Comparison of ENCODE assay signal across 19 cellular contexts in genomic region chr7:117672433-117672832, GRCh38.
DNase-seq lines count a peak whose midpoint lies in the region; ATAC-seq and TF ChIP-seq lines count a peak whose summit lies in the region.
"Had no signal": no experiment of that assay in that cellular context is flagged by ENCODE, and none has a peak within 500 bp of the region (broad histone marks: within the 10 kb centered on the region; RNA-seq: fewer than 3 reads in every experiment).

No MANE protein-coding gene starts in this region.

- H3K9me3 ChIP-seq in osteoblast (ENCODE audit: low read depth, low read length) (no peaks in the 10 kb centered on the region), ovary (no peaks in the 10 kb centered on the region)
- H3K9me3 ChIP-seq in CD8-positive, alpha-beta memory T cell (ENCODE audit: low read length), result no peaks in the 10 kb centered on the region
- H3K9me3 ChIP-seq: HAP-1 had no signal

- H4K20me1 ChIP-seq in osteoblast (ENCODE audit: insufficient read depth, low read length), result no peaks in the 10 kb centered on the region

- no peak for TF ChIP-seq POLR2A in ovary (IDR thresholded peaks at IDR 0.05)

- H3K4me2 ChIP-seq in osteoblast (ENCODE audit: insufficient read depth, low read length), result no peak overlapping the region
- H3K4me2 ChIP-seq: KMS-11 had no signal

- H3K27ac ChIP-seq in VCaP (peak overlapping the region; percentile 96), osteoblast (ENCODE audit: low read depth, low read length) (no peak overlapping the region), ovary (no peak overlapping the region)
- H3K27ac ChIP-seq in CD8-positive, alpha-beta memory T cell (ENCODE audit: low read depth, low read length), result no peak overlapping the region
- H3K27ac ChIP-seq: KMS-11 had no signal

- no peaks in the 10 kb centered on the region for H3K4me1 Mint-ChIP-seq in CD8-positive, alpha-beta memory T cell
- H3K4me1 Mint-ChIP-seq: activated CD4-positive, alpha-beta T cell treated with anti-CD3 and anti-CD28 coated beads for 36 hours; activated naive CD4-positive, alpha-beta T cell treated with anti-CD3 and anti-CD28 coated beads, Interleukin-2, amount 10 ng/mL, durations not matched to agents 7 days and 5 days had no signal

- ATAC-seq in HG02870 (IDR thresholded peaks at IDR 0.05; ENCODE audit: unreplicated experiment), result no peak
- ATAC-seq: activated CD4-positive, alpha-beta T cell treated with anti-CD3 and anti-CD28 coated beads for 36 hours had no signal

- WGBS in ovary, 3 donors, result 58 to 74% (median 63%) methylated on average over 1 of the region's 1 CpG

- H3K4me1 ChIP-seq in osteoblast (ENCODE audit: insufficient read depth, low read length), result no peaks in the 10 kb centered on the region
- no peaks in the 10 kb centered on the region for H3K4me1 ChIP-seq in ovary (ENCODE audit: insufficient read depth)
- no peaks in the 10 kb centered on the region for H3K4me1 ChIP-seq in CD8-positive, alpha-beta memory T cell (ENCODE audit: insufficient read depth, low read length)
- H3K4me1 ChIP-seq: HAP-1 had no signal

- TF ChIP-seq EP300 in ovary (IDR thresholded peaks at IDR 0.05), result no peak

- H2AFZ ChIP-seq in osteoblast (ENCODE audit: low read length), result no peak overlapping the region

- H3K36me3 Mint-ChIP-seq in CD8-positive, alpha-beta memory T cell, result no peaks in the 10 kb centered on the region
- H3K36me3 Mint-ChIP-seq: activated naive CD4-positive, alpha-beta T cell treated with anti-CD3 and anti-CD28 coated beads, Interleukin-2, amount 10 ng/mL, durations not matched to agents 7 days and 5 days had no signal

- no peak overlapping the region for H3K4me3 Mint-ChIP-seq in CD8-positive, alpha-beta memory T cell
- H3K4me3 Mint-ChIP-seq: activated CD4-positive, alpha-beta T cell treated with anti-CD3 and anti-CD28 coated beads for 36 hours; activated naive CD4-positive, alpha-beta T cell treated with anti-CD3 and anti-CD28 coated beads, Interleukin-2, amount 10 ng/mL, durations not matched to agents 7 days and 5 days had no signal

- POLR2A ChIA-PET in CD8-positive, alpha-beta memory T cell (lab: Charles Lee), result no interaction called here

- no peaks in the 10 kb centered on the region for H3K27me3 Mint-ChIP-seq in CD8-positive, alpha-beta memory T cell
- H3K27me3 Mint-ChIP-seq: activated CD4-positive, alpha-beta T cell treated with anti-CD3 and anti-CD28 coated beads for 36 hours had no signal

- no peaks in the 10 kb centered on the region for H3K27me3 ChIP-seq in osteoblast (ENCODE audit: insufficient read depth, low read length)
- H3K27me3 ChIP-seq in ovary, result no peaks in the 10 kb centered on the region
- no peaks in the 10 kb centered on the region for H3K27me3 ChIP-seq in CD8-positive, alpha-beta memory T cell (ENCODE audit: insufficient read depth, low read length, poor library complexity, severe bottlenecking)

- DNase-seq in DMS153 treated with DMSO at 0.1 percent for 48 hours (lab: John Stamatoyannopoulos, UW; ENCODE audit: unreplicated experiment) (peak; percentile 85), NCI-H2029 (lab: John Stamatoyannopoulos, UW) (peak; percentile 87), osteoblast (ENCODE audit: insufficient read length, low spot score, missing footprints) (peak; percentile 15), ovary (no peak), posterior vena cava (ENCODE audit: low spot score) (no peak)
- no peak for DNase-seq in CD8-positive, alpha-beta memory T cell
- DNase-seq: activated CD4-positive, alpha-beta T cell treated with anti-CD3 and anti-CD28 coated beads for 36 hours; activated naive CD4-positive, alpha-beta T cell treated with anti-CD3 and anti-CD28 coated beads, Interleukin-2, amount 10 ng/mL, durations not matched to agents 7 days and 5 days; activated T-cell treated with anti-CD3 and anti-CD28 coated beads, Interleukin-2, amount 50 U/mL, for 48 hours; foreskin fibroblast; MV-4-11; NCI-H69; OCI-M1; posterior cingulate gyrus; SHP77 had no signal

- intact Hi-C loops in ovary (cut with DNase I), result no loop called here
- intact Hi-C loops in posterior vena cava (cut with DNase I), result no loop called here

- peaks cover 0 to 5% (median 0%) of the 10 kb centered on the region in 5 donors for H3K9me3 Mint-ChIP-seq in CD8-positive, alpha-beta memory T cell
- H3K9me3 Mint-ChIP-seq: activated naive CD4-positive, alpha-beta T cell treated with anti-CD3 and anti-CD28 coated beads, Interleukin-2, amount 10 ng/mL, durations not matched to agents 7 days and 5 days had no signal

- H3K4me3 ChIP-seq in osteoblast (ENCODE audit: insufficient read depth, low read length) (no peak overlapping the region), ovary (no peak overlapping the region)
- H3K4me3 ChIP-seq in CD8-positive, alpha-beta memory T cell (ENCODE audit: low read length), result no peak overlapping the region
- H3K4me3 ChIP-seq: HAP-1 had no signal

- CTCF ChIA-PET in CD8-positive, alpha-beta memory T cell (lab: Charles Lee), result interaction anchor here (1.4 kb wide), 1 partner anchor 13 kb away, joined by 3 read pairs; no protein-coding TSS in a partner anchor

- no peak for TF ChIP-seq CTCF in VCaP (conservative IDR thresholded peaks at IDR 0.05)
- no peak for TF ChIP-seq CTCF in osteoblast (IDR thresholded peaks at IDR 0.05; ENCODE audit: extremely low read depth, low read depth, low read length)
- no peak for TF ChIP-seq CTCF in ovary (IDR thresholded peaks at IDR 0.05)

- no peak overlapping the region for H3K27ac Mint-ChIP-seq in CD8-positive, alpha-beta memory T cell
- H3K27ac Mint-ChIP-seq: activated CD4-positive, alpha-beta T cell treated with anti-CD3 and anti-CD28 coated beads for 36 hours; activated naive CD4-positive, alpha-beta T cell treated with anti-CD3 and anti-CD28 coated beads, Interleukin-2, amount 10 ng/mL, durations not matched to agents 7 days and 5 days had no signal

- no peaks in the 10 kb centered on the region for H3K36me3 ChIP-seq in osteoblast (ENCODE audit: insufficient read depth, low read length)
- H3K36me3 ChIP-seq in ovary, result no peaks in the 10 kb centered on the region
- H3K36me3 ChIP-seq in CD8-positive, alpha-beta memory T cell (ENCODE audit: insufficient read depth, low read length), result no peaks in the 10 kb centered on the region
- H3K36me3 ChIP-seq: HAP-1 had no signal

- H3K79me2 ChIP-seq in osteoblast (ENCODE audit: insufficient read depth, low read length), result no peaks in the 10 kb centered on the region

Comparison
In these comparisons a context has a peak if more than half of its experiments do, and no peak if none do; other contexts are left out.
1. DNase-seq: peak in DMS153 treated with DMSO at 0.1 percent for 48 hours (single experiment), NCI-H2029 (single experiment) and osteoblast (single experiment); none in ovary (0 of 5), CD8-positive, alpha-beta memory T cell (0 of 5) and posterior vena cava (single experiment).